Comparison of ENCODE assay signal across 11 cellular contexts in the genomic region with DNA sequence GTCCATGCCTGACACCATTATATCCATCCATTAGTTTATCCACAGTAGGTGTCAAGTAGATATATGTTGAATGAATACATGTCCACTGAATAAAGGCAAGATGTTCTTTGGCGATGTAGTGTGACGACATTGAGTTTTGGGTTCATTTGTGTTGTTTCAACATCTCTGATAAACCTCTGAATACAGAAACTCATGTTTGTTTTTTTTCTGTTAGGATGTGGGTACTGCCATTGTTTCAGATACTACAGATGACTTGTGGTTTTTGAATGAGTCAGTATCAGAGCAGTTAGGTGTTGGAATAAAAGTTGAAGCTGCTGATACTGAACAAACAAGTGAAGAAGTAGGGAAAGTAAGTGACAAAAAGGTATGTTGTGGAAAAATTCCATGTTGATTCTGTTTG. TPM values are rescaled to one million over a fixed set of nuclear protein-coding genes. Genes with fewer than 3 reads are reported as not detected.
DNase-seq lines count a peak whose midpoint lies in the region; ATAC-seq and TF ChIP-seq lines count a peak whose summit lies in the region.
"Had no signal": no experiment of that assay in that cellular context is flagged by ENCODE, and none has a peak within 500 bp of the region (broad histone marks: within the 10 kb centered on the region; RNA-seq: fewer than 3 reads in every experiment).

No MANE protein-coding gene starts in this region.

- no peaks in the 10 kb centered on the region for H3K27me3 Mint-ChIP-seq in activated CD4-positive, alpha-beta T cell treated with anti-CD3 and anti-CD28 coated beads, Interleukin-2, amount 10 ng/mL, durations not matched to agents 7 days and 5 days
- H3K27me3 Mint-ChIP-seq in stimulated activated naive B cell treated with anti-CD40 and anti-IgM and Interleukin-4, amounts not matched to agents 10 μg/mL and 1 μg/mL and 100 μg/mL, for 72 hours = no peaks in the 10 kb centered on the region

- peak overlapping the region; percentile 83 for H3K27ac Mint-ChIP-seq in activated CD4-positive, alpha-beta T cell treated with anti-CD3 and anti-CD28 coated beads, Interleukin-2, amount 10 ng/mL, durations not matched to agents 7 days and 5 days
- peak overlapping the region; percentile 44 for H3K27ac Mint-ChIP-seq in stimulated activated naive B cell treated with anti-CD40 and anti-IgM and Interleukin-4, amounts not matched to agents 10 μg/mL and 1 μg/mL and 100 μg/mL, for 72 hours

- CTCF ChIA-PET in activated CD4-positive, alpha-beta T cell treated with anti-CD3 and anti-CD28 coated beads, Interleukin-2, amount 10 ng/mL, durations not matched to agents 7 days and 5 days (lab: Charles Lee) = interaction anchor here (0.7 to 2.6 kb wide), 7 partner anchors 11 to 219 kb away, joined by 3 to 9 read pairs (median 6); no protein-coding TSS in a partner anchor

- peaks cover 12% of the 10 kb centered on the region for H3K9me3 Mint-ChIP-seq in activated CD4-positive, alpha-beta T cell treated with anti-CD3 and anti-CD28 coated beads, Interleukin-2, amount 10 ng/mL, durations not matched to agents 7 days and 5 days
- H3K9me3 Mint-ChIP-seq in stimulated activated naive B cell treated with anti-CD40 and anti-IgM and Interleukin-4, amounts not matched to agents 10 μg/mL and 1 μg/mL and 100 μg/mL, for 72 hours = no peaks in the 10 kb centered on the region

- H4K20me1 ChIP-seq in MM.1S (ENCODE audit: insufficient read depth, low read length) = peaks cover 4% of the 10 kb centered on the region; the same call in 1 of the 2 replicates

- no peaks in the 10 kb centered on the region for H3K9me2 ChIP-seq in MM.1S (replicated peaks; ENCODE audit: insufficient read depth, low read length)

- peak overlapping the region; percentile 21 for H3K4me3 Mint-ChIP-seq in activated CD4-positive, alpha-beta T cell treated with anti-CD3 and anti-CD28 coated beads, Interleukin-2, amount 10 ng/mL, durations not matched to agents 7 days and 5 days
- no peak overlapping the region for H3K4me3 Mint-ChIP-seq in stimulated activated naive B cell treated with anti-CD40 and anti-IgM and Interleukin-4, amounts not matched to agents 10 μg/mL and 1 μg/mL and 100 μg/mL, for 72 hours

- POLR2A ChIA-PET in activated CD4-positive, alpha-beta T cell treated with anti-CD3 and anti-CD28 coated beads, Interleukin-2, amount 10 ng/mL, durations not matched to agents 7 days and 5 days (lab: Charles Lee) = interaction anchor here (0.7 to 0.9 kb wide), 3 partner anchors 19 to 28 kb away, joined by 3 to 4 read pairs (median 3); no protein-coding TSS in a partner anchor

- TF ChIP-seq CTCF in MM.1S (IDR thresholded peaks at IDR 0.05; ENCODE audit: low read length) = no peak
- TF ChIP-seq CTCF in choroid plexus epithelial cell (conservative IDR thresholded peaks at IDR 0.05; ENCODE audit: low read depth, low read length) = no peak

- H3K4me3 ChIP-seq in MM.1S (ENCODE audit: low read length) (no peak overlapping the region), choroid plexus epithelial cell (ENCODE audit: low read depth, low read length) (no peak overlapping the region)
- H3K4me3 ChIP-seq: SJSA1 had no signal

- peaks cover 60% of the 10 kb centered on the region for H3K79me2 ChIP-seq in MM.1S (ENCODE audit: low read length)

- peak; percentile 64 to 78 for ATAC-seq in stimulated activated naive B cell treated with anti-CD40 and anti-IgM and Interleukin-4, amounts not matched to agents 10 μg/mL and 1 μg/mL and 100 μg/mL, for 72 hours (replicated peaks)
- no peak for ATAC-seq in GM21526 (IDR thresholded peaks at IDR 0.05; ENCODE audit: low FRiP score, unreplicated experiment)

- intact Hi-C loops in head of caudate nucleus (cut with DNase I) = no loop called here

- no peak overlapping the region for H2AFZ ChIP-seq in MM.1S (ENCODE audit: low read length)

- DNase-seq in activated CD4-positive, alpha-beta T cell treated with anti-CD3 and anti-CD28 coated beads, Interleukin-2, amount 10 ng/mL, durations not matched to agents 7 days and 5 days = peak; percentile 36
- no peak for DNase-seq in activated CD4-positive, alpha-beta T cell treated with anti-CD3 and anti-CD28 coated beads, Interleukin-2, amount 50 U/mL, for 1 hour
- DNase-seq in MM.1S = peak; percentile 90
- peak; percentile 55 for DNase-seq in choroid plexus epithelial cell (ENCODE audit: low read depth)
- DNase-seq in stimulated activated naive B cell treated with anti-CD40 and anti-IgM and Interleukin-4, amounts not matched to agents 10 μg/mL and 1 μg/mL and 100 μg/mL, for 72 hours = no peak
- DNase-seq in head of caudate nucleus = no peak
- DNase-seq in NCI-H2227 (lab: John Stamatoyannopoulos, UW; ENCODE audit: unreplicated experiment) = no peak
- DNase-seq: Karpas-422, left cardiac atrium had no signal

- peaks cover 46% of the 10 kb centered on the region for H3F3A ChIP-seq in MM.1S (ENCODE audit: insufficient read depth, low read length)

- no peaks in the 10 kb centered on the region for H3K27me3 ChIP-seq in MM.1S (replicated peaks; ENCODE audit: insufficient read depth, low read length)
- H3K27me3 ChIP-seq: SJSA1 had no signal

- peaks cover 38% of the 10 kb centered on the region for H3K36me3 ChIP-seq in MM.1S (replicated peaks; ENCODE audit: insufficient read depth, low read length)

- H3K9ac ChIP-seq in MM.1S (ENCODE audit: low read length) = peak overlapping the region; percentile 8; the same call in 1 of the 2 replicates

- peak overlapping the region; percentile 68 for H3K27ac ChIP-seq in MM.1S (ENCODE audit: low read length)
- H3K27ac ChIP-seq: SJSA1 had no signal

- peaks cover 44% of the 10 kb centered on the region for H3K4me1 ChIP-seq in MM.1S (ENCODE audit: low read length)

- peaks cover 59% of the 10 kb centered on the region for H3K4me1 Mint-ChIP-seq in activated CD4-positive, alpha-beta T cell treated with anti-CD3 and anti-CD28 coated beads, Interleukin-2, amount 10 ng/mL, durations not matched to agents 7 days and 5 days
- peaks cover 16 to 30% of the 10 kb centered on the region in 2 donors for H3K4me1 Mint-ChIP-seq in stimulated activated naive B cell treated with anti-CD40 and anti-IgM and Interleukin-4, amounts not matched to agents 10 μg/mL and 1 μg/mL and 100 μg/mL, for 72 hours

- H3K36me3 Mint-ChIP-seq in activated CD4-positive, alpha-beta T cell treated with anti-CD3 and anti-CD28 coated beads, Interleukin-2, amount 10 ng/mL, durations not matched to agents 7 days and 5 days (ENCODE audit: low read depth) = peaks cover 85% of the 10 kb centered on the region
- peaks cover 54 to 59% of the 10 kb centered on the region in 2 donors for H3K36me3 Mint-ChIP-seq in stimulated activated naive B cell treated with anti-CD40 and anti-IgM and Interleukin-4, amounts not matched to agents 10 μg/mL and 1 μg/mL and 100 μg/mL, for 72 hours

- no peaks in the 10 kb centered on the region for H3K9me3 ChIP-seq in MM.1S (replicated peaks; ENCODE audit: insufficient read depth, low read length)
- H3K9me3 ChIP-seq: SJSA1 had no signal

- peak overlapping the region; percentile 75 for H3K4me2 ChIP-seq in MM.1S (ENCODE audit: low read depth, low read length)

RNA-seq across cellular contexts. Expression of a gene that starts 28.1 kb away (rescaled TPM):
- 10 to 100 TPM; 95.0 to 98.1 TPM for total RNA-seq in activated CD4-positive, alpha-beta T cell treated with anti-CD3 and anti-CD28 coated beads, Interleukin-2, amount 10 ng/mL, durations not matched to agents 7 days and 5 days

RNA-seq across cellular contexts. Expression of a gene that starts 49.7 kb away (rescaled TPM):
- total RNA-seq in activated CD4-positive, alpha-beta T cell treated with anti-CD3 and anti-CD28 coated beads, Interleukin-2, amount 10 ng/mL, durations not matched to agents 7 days and 5 days = 10 to 100 TPM; 27.4 to 28.9 TPM

Comparison
In these comparisons a context has a peak if more than half of its experiments do, and no peak if none do; other contexts are left out.
1. DNase-seq: peak in activated CD4-positive, alpha-beta T cell treated with anti-CD3 and anti-CD28 coated beads, Interleukin-2, amount 10 ng/mL, durations not matched to agents 7 days and 5 days (single experiment), MM.1S (single experiment) and choroid plexus epithelial cell (single experiment); none in activated CD4-positive, alpha-beta T cell treated with anti-CD3 and anti-CD28 coated beads, Interleukin-2, amount 50 U/mL, for 1 hour (single experiment), stimulated activated naive B cell treated with anti-CD40 and anti-IgM and Interleukin-4, amounts not matched to agents 10 μg/mL and 1 μg/mL and 100 μg/mL, for 72 hours (single experiment), head of caudate nucleus (0 of 42) and NCI-H2227 (single experiment).